Comparison of ENCODE assay signal across 13 cellular contexts in genomic region chr3:141414800-141415462, GRCh38. TPM values are rescaled to one million over a fixed set of nuclear protein-coding genes. Genes with fewer than 3 reads are reported as not detected.
DNase-seq lines count a peak whose midpoint lies in the region; ATAC-seq and TF ChIP-seq lines count a peak whose summit lies in the region.
"Had no signal": no experiment of that assay in that cellular context is flagged by ENCODE, and none has a peak within 500 bp of the region (broad histone marks: within the 10 kb centered on the region; RNA-seq: fewer than 3 reads in every experiment).

No MANE protein-coding gene starts in this region.

- intact Hi-C loops in sciatic nerve (cut with DNase I), result no loop called here

- H3K27ac Mint-ChIP-seq in IgD-negative memory B cell (peak overlapping the region; percentile 60 to 88 (median 84)), brain (peak overlapping the region in 3 of 5 experiments; percentile 27 to 99 (median 41))

- H3K4me3 ChIP-seq in AG04450 (ENCODE audit: low read depth, low read length), result no peak overlapping the region
- no peak overlapping the region for H3K4me3 ChIP-seq in muscle layer of duodenum (ENCODE audit: low read depth in 1 of 2, low read length in 2 of 2)

- H3K4me1 ChIP-seq in muscle layer of duodenum (ENCODE audit: control insufficient read depth in 1 of 2, insufficient read depth in 2 of 2, low read length in 2 of 2), result peaks cover 47 to 62% of the 10 kb centered on the region in 2 donors

- ATAC-seq in sciatic nerve (no peak), GM19351 (IDR thresholded peaks at IDR 0.05; ENCODE audit: unreplicated experiment) (no peak), HG03025 (IDR thresholded peaks at IDR 0.05; ENCODE audit: low FRiP score, unreplicated experiment) (no peak)
- ATAC-seq: esophagus mucosa had no signal

- H3K9me3 ChIP-seq in AG04450 (ENCODE audit: control insufficient read depth, insufficient read depth, low read length) (no peaks in the 10 kb centered on the region; the same call in 1 of the 2 replicates), muscle layer of duodenum (ENCODE audit: control insufficient read depth in 1 of 2, low read length in 2 of 2) (no peaks in the 10 kb centered on the region)

- CTCF ChIA-PET in AG04450 (lab: Charles Lee), result interaction anchor here (2.0 kb wide), 1 partner anchor 11 kb away, joined by 5 read pairs; no protein-coding TSS in a partner anchor

- H3K9me3 Mint-ChIP-seq in IgD-negative memory B cell, result no peaks in the 10 kb centered on the region
- H3K9me3 Mint-ChIP-seq in brain, result no peaks in the 10 kb centered on the region

- H3K4me3 Mint-ChIP-seq in IgD-negative memory B cell (peak overlapping the region in 1 of 4 donors; percentile 33), brain (no peak overlapping the region)

- POLR2A ChIA-PET in AG04450 (lab: Yijun Ruan, JAX), result no interaction called here

- H3K4me1 Mint-ChIP-seq in IgD-negative memory B cell (peaks cover 45 to 52% (median 49%) of the 10 kb centered on the region in 3 donors), brain (peaks cover 54% of the 10 kb centered on the region)

- H3K27ac ChIP-seq in AG04450 (ENCODE audit: low read depth, low read length) (peak overlapping the region; percentile 59), muscle layer of duodenum (ENCODE audit: low read length) (peak overlapping the region; percentile 97)
- H3K27ac ChIP-seq: HL-60 had no signal

- H3K27me3 Mint-ChIP-seq in IgD-negative memory B cell, result peaks cover under 1% of the 10 kb centered on the region
- H3K27me3 Mint-ChIP-seq in brain, result peaks cover 2% of the 10 kb centered on the region

- H3K36me3 Mint-ChIP-seq in IgD-negative memory B cell, result peaks cover 22% of the 10 kb centered on the region
- peaks cover 55% of the 10 kb centered on the region for H3K36me3 Mint-ChIP-seq in brain

- H3K27me3 ChIP-seq in AG04450 (ENCODE audit: control insufficient read depth, insufficient read depth, low read length), result no peaks in the 10 kb centered on the region
- H3K27me3 ChIP-seq in muscle layer of duodenum (ENCODE audit: low read depth, low read length), result no peaks in the 10 kb centered on the region

- TF ChIP-seq CTCF in AG04450 (IDR thresholded peaks at IDR 0.05; ENCODE audit: low read depth, low read length) (no peak), brain (conservative IDR thresholded peaks at IDR 0.05) (no peak)

- H3K36me3 ChIP-seq in muscle layer of duodenum (ENCODE audit: control insufficient read depth in 1 of 2, insufficient read depth in 2 of 2, low read length in 2 of 2), result peaks cover 16 to 54% of the 10 kb centered on the region in 2 donors

- DNase-seq in AG04450 (ENCODE audit: low read depth, low spot score) (no peak), occipital lobe (lab: John Stamatoyannopoulos, UW) (no peak), sciatic nerve (ENCODE audit: low spot score) (no peak)
- DNase-seq: NCI-H2227 treated with DMSO at 0.1 percent for 48 hours, SW 1271, trophoblast cell had no signal

RNA-seq across cellular contexts. Expression of gene ZBTB38, which starts 46.6 kb away (rescaled TPM):
- polyA plus RNA-seq in AG04450 (2011; rRNA removed) (85.1 and 97.1 TPM in 2 replicates), IgD-negative memory B cell (113 TPM), brain (ENCODE audit: insufficient read depth, low read depth, low replicate concordance) (6.0 TPM)
- polyA minus RNA-seq in AG04450 (2011; rRNA and poly(A)+ RNA removed), result 176 and 193 TPM in 2 replicates
- total RNA-seq in occipital lobe (182 TPM), sciatic nerve (117 TPM)

Comparison
In these comparisons a context has a peak if more than half of its experiments do, and no peak if none do; other contexts are left out.
1. RNA of gene ZBTB38, which starts 46.6 kb away (polyA plus RNA-seq): 113 TPM in IgD-negative memory B cell (single experiment) and 85.1 to 97.1 TPM in AG04450; 6.0 TPM in brain (single experiment); every median in the first group is over 10 times any median in the second.